ENCODE assay signal across 9 cellular contexts in genomic region chr18:79422022-79422782, GRCh38. TPM values are rescaled to one million over a fixed set of nuclear protein-coding genes. Genes with fewer than 3 reads are reported as not detected.
DNase-seq lines count a peak whose midpoint lies in the region; ATAC-seq and TF ChIP-seq lines count a peak whose summit lies in the region.
"Had no signal": no experiment of that assay in that cellular context is flagged by ENCODE, and none has a peak within 500 bp of the region (broad histone marks: within the 10 kb centered on the region; RNA-seq: fewer than 3 reads in every experiment).

No MANE protein-coding gene starts in this region.

- BruUV-seq in Calu3 (replicated peaks; lab: Mats Ljungman, UMichigan) = no TSS peak

- no peak for TF ChIP-seq CTCF in GM06990 (IDR thresholded peaks at IDR 0.05; ENCODE audit: insufficient read depth, low read length, poor library complexity, severe bottlenecking)
- no peak for TF ChIP-seq CTCF in gastroesophageal sphincter (IDR thresholded peaks at IDR 0.05)
- TF ChIP-seq CTCF in Calu3 (IDR thresholded peaks at IDR 0.05; ENCODE audit: unreplicated experiment) = no peak

- no peaks in the 10 kb centered on the region for H3K9me3 ChIP-seq in gastroesophageal sphincter

- H3K27ac Mint-ChIP-seq in Calu3 (ENCODE audit: unreplicated experiment) = no peak overlapping the region

- H3K4me3 ChIP-seq in GM06990 (replicated peaks; ENCODE audit: low read depth, low read length) = peak overlapping the region; percentile 13; the same call in 1 of the 2 replicates
- H3K4me3 ChIP-seq in gastroesophageal sphincter = no peak overlapping the region
- H3K4me3 ChIP-seq: cardiac muscle cell had no signal

- CTCF ChIA-PET in Calu3 (lab: Charles Lee) = no interaction called here

- no peak for TF ChIP-seq EP300 in gastroesophageal sphincter (IDR thresholded peaks at IDR 0.05)

- H3K27ac ChIP-seq in gastroesophageal sphincter = peak overlapping the region in 1 of 4 donors; percentile 47
- H3K27ac ChIP-seq: cardiac muscle cell had no signal

- no peaks in the 10 kb centered on the region for H3K27me3 Mint-ChIP-seq in Calu3 (ENCODE audit: unreplicated experiment)

- intact Hi-C loops in Calu3 (cut with micrococcal nuclease; ENCODE audit: unreplicated experiment) = no loop called here

- H3K4me1 Mint-ChIP-seq in Calu3 (ENCODE audit: low read depth, unreplicated experiment) = no peaks in the 10 kb centered on the region

- DNase-seq in GM06990 (ENCODE audit: extremely low read depth, insufficient read length) (peak; percentile 45), 8988T (no peak), Calu3 (no peak), NCI-H446 treated with DMSO at 0.1 percent for 48 hours (lab: John Stamatoyannopoulos, UW) (no peak)
- DNase-seq in effector CD8-positive, alpha-beta T cell (lab: John Stamatoyannopoulos, UW) = no peak

- WGBS in gastroesophageal sphincter (ENCODE audit: low coverage in 1 of 2), 2 donors = 82 to 89% methylated on average over 4 to 7 of the region's 24 CpGs

- H3K9me3 Mint-ChIP-seq in Calu3 (ENCODE audit: low read depth, unreplicated experiment) = peaks cover 12% of the 10 kb centered on the region

- no peak for TF ChIP-seq POLR2A in gastroesophageal sphincter (IDR thresholded peaks at IDR 0.05)

- H3K4me1 ChIP-seq in gastroesophageal sphincter = peaks cover 0 to 59% (median 21%) of the 10 kb centered on the region in 3 donors

- H3K36me3 Mint-ChIP-seq in Calu3 (ENCODE audit: insufficient read depth, unreplicated experiment) = no peaks in the 10 kb centered on the region

- no peaks in the 10 kb centered on the region for H3K27me3 ChIP-seq in GM06990 (replicated peaks; ENCODE audit: control insufficient read depth, insufficient read depth, low read length)
- no peaks in the 10 kb centered on the region for H3K27me3 ChIP-seq in gastroesophageal sphincter
- H3K27me3 ChIP-seq: cardiac muscle cell had no signal

- ATAC-seq in GM19455 (IDR thresholded peaks at IDR 0.05; ENCODE audit: unreplicated experiment) (peak; percentile 81), HG03439 (IDR thresholded peaks at IDR 0.05; ENCODE audit: unreplicated experiment) (peak; percentile 55), gastroesophageal sphincter (peak; percentile 64)

- H3K4me3 Mint-ChIP-seq in Calu3 (ENCODE audit: low read depth, unreplicated experiment) = no peak overlapping the region

- H3K36me3 ChIP-seq in GM06990 (ENCODE audit: control insufficient read depth, insufficient read depth, low read length) (no peaks in the 10 kb centered on the region), gastroesophageal sphincter (peaks cover 0 to 29% of the 10 kb centered on the region in 2 donors)
- H3K36me3 ChIP-seq: cardiac muscle cell had no signal

RNA-seq across cellular contexts. Expression of gene NFATC1, which starts 26.5 kb away (rescaled TPM):
- 10 to 100 TPM; 13.1 to 21.3 (median 16.2) TPM for total RNA-seq in gastroesophageal sphincter
- 2.8 and 5.9 TPM in 2 replicates for total RNA-seq in Calu3 (2022)
